ENCODE assay signal across 11 cellular contexts in the genomic region with DNA sequence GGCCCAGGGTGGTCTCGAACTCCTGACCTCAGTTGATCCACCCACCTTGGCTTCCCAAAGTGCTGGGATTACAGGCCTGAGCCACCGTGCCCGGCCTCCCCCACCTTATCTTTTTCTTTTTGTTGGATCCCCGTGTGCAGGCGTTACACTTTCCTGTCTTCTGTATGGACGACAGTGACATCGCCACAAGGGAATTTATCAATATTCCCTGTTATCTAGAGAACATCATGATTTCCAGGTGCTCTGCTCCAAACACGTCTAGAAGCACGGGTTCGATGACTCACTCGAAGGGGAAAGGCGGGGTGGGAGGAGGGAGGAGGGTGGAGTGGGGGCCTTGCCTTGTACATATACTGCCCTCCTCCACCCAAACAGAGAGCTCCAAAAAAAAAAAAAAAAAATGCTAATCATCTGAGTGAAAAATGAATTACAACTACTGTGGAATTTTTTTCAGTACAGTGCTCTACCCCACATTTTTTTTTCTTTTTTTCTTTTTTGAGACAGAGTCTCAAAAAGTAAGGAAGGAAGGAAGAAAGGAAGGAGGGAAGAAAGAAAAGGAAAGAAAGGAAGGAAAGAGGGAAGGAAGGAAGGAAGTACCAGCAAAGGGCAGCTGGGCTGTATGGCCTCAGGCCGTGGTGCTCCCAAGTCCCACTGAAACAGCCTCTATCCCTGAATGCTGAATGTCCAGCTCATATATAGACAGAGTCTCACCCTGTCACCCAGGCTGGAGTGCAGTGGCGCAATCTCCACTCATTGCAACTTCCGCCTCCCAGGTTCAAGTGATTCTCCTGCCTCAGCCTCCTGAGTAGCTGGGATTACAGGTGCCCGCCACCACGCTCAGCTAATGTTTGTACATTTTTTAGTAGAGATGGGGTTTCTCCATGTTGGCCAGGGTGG. TPM values are rescaled to one million over a fixed set of nuclear protein-coding genes. Genes with fewer than 3 reads are reported as not detected.
DNase-seq lines count a peak whose midpoint lies in the region; TF ChIP-seq lines count a peak whose summit lies in the region.
"Had no signal": no experiment of that assay in that cellular context is flagged by ENCODE, and none has a peak within 500 bp of the region (broad histone marks: within the 10 kb centered on the region; RNA-seq: fewer than 3 reads in every experiment).

No MANE protein-coding gene starts in this region.

- POLR2A ChIA-PET in Caco-2 (lab: Charles Lee) = no interaction called here
- POLR2A ChIA-PET in PC-9 (lab: Charles Lee; ENCODE audit: unreplicated experiment) = interaction anchor here (0.5 kb wide), 1 partner anchor 15 kb away, joined by 12 read pairs; no protein-coding TSS in a partner anchor

- BruUV-seq in Caco-2 (replicated peaks; lab: Mats Ljungman, UMichigan) = no TSS peak
- BruUV-seq in PC-9 (replicated peaks; lab: Mats Ljungman, UMichigan) = no TSS peak

- no peaks in the 10 kb centered on the region for H4K20me1 ChIP-seq in PC-9 (ENCODE audit: insufficient read depth)

- H3F3A ChIP-seq in PC-9 (ENCODE audit: insufficient read depth, low read depth) = peaks cover 3% of the 10 kb centered on the region; the same call in 1 of the 2 replicates

- no peaks in the 10 kb centered on the region for H3K79me2 ChIP-seq in PC-9 (ENCODE audit: low read depth)

- H3K4me3 ChIP-seq in Caco-2 (ENCODE audit: low read depth, low read length) (no peak overlapping the region), PC-9 (no peak overlapping the region), fibroblast of mammary gland (ENCODE audit: control insufficient read depth, low read depth, low read length) (no peak overlapping the region)

- H3K36me3 ChIP-seq in Caco-2 (ENCODE audit: control insufficient read depth, insufficient read depth, low read length) (no peaks in the 10 kb centered on the region; the same call in 1 of the 2 replicates), PC-9 (ENCODE audit: low read depth) (no peaks in the 10 kb centered on the region)

- peaks cover 20% of the 10 kb centered on the region for H3K4me1 ChIP-seq in Caco-2
- H3K4me1 ChIP-seq in PC-9 (replicated peaks; ENCODE audit: insufficient read depth) = peaks cover 20% of the 10 kb centered on the region

- intact Hi-C loops in Caco-2 (cut with micrococcal nuclease; ENCODE audit: unreplicated experiment) (no loop called here), PC-9 (cut with micrococcal nuclease; ENCODE audit: unreplicated experiment) (no loop called here)

- no peaks in the 10 kb centered on the region for H3K9me3 Mint-ChIP-seq in Caco-2 (ENCODE audit: unreplicated experiment)
- H3K9me3 Mint-ChIP-seq: activated T-helper 17 cell treated with anti-CD3 and anti-CD28 coated beads, Interleukin-2, amount 50 U/mL, for 72 hours had no signal

- peak overlapping the region; percentile 74 for H3K27ac Mint-ChIP-seq in Caco-2 (ENCODE audit: unreplicated experiment)
- H3K27ac Mint-ChIP-seq: activated T-helper 17 cell treated with anti-CD3 and anti-CD28 coated beads, Interleukin-2, amount 50 U/mL, for 72 hours had no signal

- H3K27me3 Mint-ChIP-seq in Caco-2 (ENCODE audit: insufficient read depth, unreplicated experiment) = no peaks in the 10 kb centered on the region
- H3K27me3 Mint-ChIP-seq: activated T-helper 17 cell treated with anti-CD3 and anti-CD28 coated beads, Interleukin-2, amount 50 U/mL, for 72 hours had no signal

- no peak overlapping the region for H2AFZ ChIP-seq in PC-9

- H3K27me3 ChIP-seq in Caco-2 (replicated peaks; ENCODE audit: control insufficient read depth, insufficient read depth, low read length) (no peaks in the 10 kb centered on the region), PC-9 (ENCODE audit: insufficient read depth, low read depth) (no peaks in the 10 kb centered on the region)

- H3K9me3 ChIP-seq in Caco-2 = no peaks in the 10 kb centered on the region
- H3K9me3 ChIP-seq in PC-9 (ENCODE audit: insufficient read depth, low read depth) = no peaks in the 10 kb centered on the region

- peaks cover 5% of the 10 kb centered on the region for H3K36me3 Mint-ChIP-seq in Caco-2 (ENCODE audit: insufficient read depth, unreplicated experiment)

- TF ChIP-seq CTCF in Caco-2 (IDR thresholded peaks at IDR 0.05; ENCODE audit: insufficient read depth in 1 of 2, low read depth in 1 of 2, low read length in 1 of 2, severe bottlenecking in 1 of 2, unreplicated experiment in 1 of 2) = no peak
- no peak for TF ChIP-seq CTCF in PC-9 (conservative IDR thresholded peaks at IDR 0.05)
- no peak for TF ChIP-seq CTCF in fibroblast of mammary gland (conservative IDR thresholded peaks at IDR 0.05; ENCODE audit: control insufficient read depth, insufficient read depth, low read depth, low read length)

- no peaks in the 10 kb centered on the region for H3K9me2 ChIP-seq in PC-9 (ENCODE audit: insufficient read depth)

- H3K27ac ChIP-seq in PC-9 = peak overlapping the region; percentile 61
- H3K27ac ChIP-seq: VCaP had no signal

- peak overlapping the region; percentile 42; the same call in 1 of the 2 replicates for H3K4me2 ChIP-seq in PC-9

- DNase-seq in Caco-2 = peak; percentile 63 to 87
- DNase-seq in PC-9 = peak; percentile 28 to 84
- DNase-seq in fibroblast of mammary gland (ENCODE audit: low read depth) = peak; percentile 73
- DNase-seq in non-pigmented ciliary epithelial cell (ENCODE audit: low read depth) = peak; percentile 44
- DNase-seq in NCI-H2081 (lab: John Stamatoyannopoulos, UW) = no peak
- DNase-seq in stimulated activated CD4-positive, alpha-beta T cell treated with anti-CD3 and anti-CD28 coated beads, Interleukin-4, amount 100 ng/mL, for 4 hours = no peak
- DNase-seq in SHP77 treated with DMSO at 0.1 percent for 48 hours (lab: John Stamatoyannopoulos, UW) = no peak
- DNase-seq in NCI-H187 (lab: John Stamatoyannopoulos, UW) = no peak
- DNase-seq: cortex of kidney had no signal

- H3K4me3 Mint-ChIP-seq in Caco-2 (ENCODE audit: unreplicated experiment) = no peak overlapping the region
- H3K4me3 Mint-ChIP-seq: activated T-helper 17 cell treated with anti-CD3 and anti-CD28 coated beads, Interleukin-2, amount 50 U/mL, for 72 hours had no signal

- CTCF ChIA-PET in Caco-2 (lab: Charles Lee) (interaction anchor here (0.6 to 0.7 kb wide), 2 partner anchors 14 to 249 kb away, joined by 3 to 6 read pairs; no protein-coding TSS in a partner anchor), PC-9 (lab: Charles Lee) (interaction anchor here (0.6 kb wide), 2 partner anchors 67 to 150 kb away, joined by 3 to 5 read pairs; no protein-coding TSS in a partner anchor)

- peaks cover 20% of the 10 kb centered on the region for H3K4me1 Mint-ChIP-seq in Caco-2 (ENCODE audit: low read depth, unreplicated experiment)

RNA-seq across cellular contexts. Expression of a gene that starts 36.8 kb away (rescaled TPM):
- 22.6 and 23.3 TPM in 2 replicates for total RNA-seq in Caco-2 (2022)
- total RNA-seq in PC-9 (2021) = 9.3 and 18.9 TPM in 2 replicates

Comparison
In these comparisons a context has a peak if more than half of its experiments do, and no peak if none do; other contexts are left out.
1. DNase-seq: peak in Caco-2 (2 of 2), PC-9 (2 of 2), fibroblast of mammary gland (single experiment) and non-pigmented ciliary epithelial cell (single experiment); none in NCI-H2081 (0 of 2), stimulated activated CD4-positive, alpha-beta T cell treated with anti-CD3 and anti-CD28 coated beads, Interleukin-4, amount 100 ng/mL, for 4 hours (0 of 2), SHP77 treated with DMSO at 0.1 percent for 48 hours (single experiment) and NCI-H187 (0 of 2).